18 cellular contexts compared by ENCODE assay signal in the genomic region with DNA sequence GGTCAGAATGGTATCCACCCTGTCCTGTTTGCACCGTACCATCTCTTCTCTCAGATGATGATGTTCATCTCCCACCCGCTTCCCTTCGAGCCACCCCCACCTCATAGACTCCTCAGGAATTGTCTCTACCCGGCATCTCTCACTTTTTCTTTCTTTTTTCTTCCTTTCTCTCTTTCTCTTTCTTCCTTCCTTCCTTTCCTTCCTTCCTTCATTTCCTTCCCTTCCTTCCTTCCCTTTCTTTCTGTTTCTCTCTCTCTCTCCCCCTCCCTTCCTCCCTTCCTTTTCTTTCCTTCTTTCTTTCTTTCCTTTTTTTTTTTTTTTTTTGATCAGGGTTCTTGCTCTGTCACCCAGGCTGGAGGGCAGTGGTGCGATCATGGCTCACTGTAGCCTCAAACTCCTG. TPM values are rescaled to one million over a fixed set of nuclear protein-coding genes. Genes with fewer than 3 reads are reported as not detected.
"Had no signal": no experiment of that assay in that cellular context is flagged by ENCODE, and none has a peak within 500 bp of the region (broad histone marks: within the 10 kb centered on the region; RNA-seq: fewer than 3 reads in every experiment).

No MANE protein-coding gene starts in this region.

- H3K4me1 ChIP-seq: gastroesophageal sphincter, lower lobe of right lung, parathyroid adenoma had no signal

- H3K79me2 ChIP-seq: parathyroid adenoma had no signal

- ATAC-seq: gastroesophageal sphincter, heart right ventricle, left colon had no signal

- H3K9me3 ChIP-seq: gastroesophageal sphincter, heart right ventricle, lower lobe of right lung, suprapubic skin had no signal

- DNase-seq: activated CD4-positive, alpha-beta T cell treated with anti-CD3 and anti-CD28 coated beads, Interleukin-2, amount 10 ng/mL, durations not matched to agents 7 days and 5 days; activated CD4-positive, CD25-positive, alpha-beta regulatory T cell; activated CD8-positive, alpha-beta memory T cell treated with anti-CD3 and anti-CD28 coated beads for 24 hours; activated naive CD4-positive, alpha-beta T cell; heart right ventricle; left colon; lower lobe of right lung; midbrain; stimulated activated CD4-positive, alpha-beta T cell treated with anti-CD3 and anti-CD28 coated beads, Interleukin-2, amount 100 ng/mL, for 48 hours; stimulated activated naive CD4-positive, alpha-beta T cell treated with Interleukin-2 at 50 U/mL for 16 hours had no signal

- H3K9ac ChIP-seq: parathyroid adenoma had no signal

- H3K27ac Mint-ChIP-seq: activated CD4-positive, alpha-beta T cell treated with anti-CD3 and anti-CD28 coated beads, Interleukin-2, amount 10 ng/mL, durations not matched to agents 7 days and 5 days; T-helper 1 cell treated with Interleukin-12 subunit alpha and Interleukin-12 subunit beta and Interleukin-4 antibody, amounts not matched to agents 30 μg/mL and 1 μg/mL, for 36 hours had no signal

- H3K4me3 Mint-ChIP-seq: activated CD4-positive, alpha-beta T cell treated with anti-CD3 and anti-CD28 coated beads, Interleukin-2, amount 10 ng/mL, durations not matched to agents 7 days and 5 days; T-helper 1 cell treated with Interleukin-12 subunit alpha and Interleukin-12 subunit beta and Interleukin-4 antibody, amounts not matched to agents 30 μg/mL and 1 μg/mL, for 36 hours; type B pancreatic cell had no signal

- H3K27me3 Mint-ChIP-seq: type B pancreatic cell had no signal

- H3K4me3 ChIP-seq: cardiac muscle cell, dorsolateral prefrontal cortex, gastroesophageal sphincter, heart right ventricle, lower lobe of right lung, suprapubic skin had no signal

- H3K9me3 Mint-ChIP-seq: activated CD4-positive, alpha-beta T cell treated with anti-CD3 and anti-CD28 coated beads, Interleukin-2, amount 10 ng/mL, durations not matched to agents 7 days and 5 days; T-helper 1 cell treated with Interleukin-12 subunit alpha and Interleukin-12 subunit beta and Interleukin-4 antibody, amounts not matched to agents 30 μg/mL and 1 μg/mL, for 36 hours; type B pancreatic cell had no signal

- H3K27me3 ChIP-seq: cardiac muscle cell, dorsolateral prefrontal cortex, gastroesophageal sphincter, suprapubic skin had no signal

- H3K27ac ChIP-seq: cardiac muscle cell, gastroesophageal sphincter, heart right ventricle, lower lobe of right lung, parathyroid adenoma, suprapubic skin had no signal

- H3K36me3 ChIP-seq: cardiac muscle cell, heart right ventricle, lower lobe of right lung, suprapubic skin had no signal

- H2AFZ ChIP-seq: parathyroid adenoma had no signal

RNA-seq across cellular contexts. Expression of a gene that starts 27.7 kb away (rescaled TPM):
- total RNA-seq: activated CD4-positive, alpha-beta T cell treated with anti-CD3 and anti-CD28 coated beads, Interleukin-2, amount 10 ng/mL, durations not matched to agents 7 days and 5 days; cardiac muscle cell; gastroesophageal sphincter; renal cortical epithelial cell had no signal
- polyA plus RNA-seq: cardiac muscle cell, heart right ventricle had no signal
